In genomic region chr19:9785367-9786331, GRCh38 we compare ENCODE assay signal across 8 cellular contexts. TPM values are rescaled to one million over a fixed set of nuclear protein-coding genes. Genes with fewer than 3 reads are reported as not detected.
DNase-seq lines count a peak whose midpoint lies in the region; ATAC-seq and TF ChIP-seq lines count a peak whose summit lies in the region.

No MANE protein-coding gene starts in this region.

- peak overlapping the region; percentile 78 for H3K27ac ChIP-seq in CD8-positive, alpha-beta memory T cell (ENCODE audit: low read depth, low read length)
- H3K27ac ChIP-seq in HUES6 (ENCODE audit: low read depth, low read length) (peak overlapping the region; percentile 83), OCI-LY3 (ENCODE audit: low read length) (peak overlapping the region; percentile 73)

- peaks cover 0 to 16% (median 2%) of the 10 kb centered on the region in 3 donors for H3K36me3 Mint-ChIP-seq in CD8-positive, alpha-beta memory T cell

- H3K27me3 Mint-ChIP-seq in CD8-positive, alpha-beta memory T cell: no peaks in the 10 kb centered on the region

- DNase-seq in CD8-positive, alpha-beta memory T cell: peak; percentile 89 to 98 (median 95)
- peak; percentile 90 for DNase-seq in activated T-cell treated with anti-CD3 and anti-CD28 coated beads, Interleukin-2, amount 50 U/mL, for 1 hour
- DNase-seq in epithelial cell of proximal tubule (ENCODE audit: low read depth) (peak; percentile 59), mucosa of gallbladder (ENCODE audit: low spot score) (peak; percentile 97)
- peak; percentile 97 for DNase-seq in stimulated activated CD8-positive, alpha-beta memory T cell treated with anti-CD3 and anti-CD28 coated beads, Interleukin-4, amount 100 ng/mL, for 24 hours (ENCODE audit: low read depth)

- no peaks in the 10 kb centered on the region for H3K36me3 ChIP-seq in CD8-positive, alpha-beta memory T cell (ENCODE audit: insufficient read depth, low read length)
- H3K36me3 ChIP-seq in HUES6 (ENCODE audit: control insufficient read depth, insufficient read depth, low read length) (no peaks in the 10 kb centered on the region), OCI-LY3 (replicated peaks; ENCODE audit: low read depth, low read length) (no peaks in the 10 kb centered on the region)

- peak overlapping the region; percentile 78 to 97 (median 85) for H3K4me3 Mint-ChIP-seq in CD8-positive, alpha-beta memory T cell

- H3K4me1 ChIP-seq in CD8-positive, alpha-beta memory T cell (ENCODE audit: insufficient read depth, low read length): peaks cover 16% of the 10 kb centered on the region
- peaks cover 30% of the 10 kb centered on the region for H3K4me1 ChIP-seq in HUES6 (ENCODE audit: control insufficient read depth, insufficient read depth, low read length)
- peaks cover 12% of the 10 kb centered on the region for H3K4me1 ChIP-seq in OCI-LY3 (ENCODE audit: low read length)

- POLR2A ChIA-PET in CD8-positive, alpha-beta memory T cell (lab: Charles Lee): interaction anchor here (0.7 to 0.8 kb wide), 2 partner anchors 50 to 125 kb away, joined by 3 to 7 read pairs; partner anchors contain the start of gene PIN1

- peak; percentile 71 for ATAC-seq in GM21360 (IDR thresholded peaks at IDR 0.05; ENCODE audit: unreplicated experiment)

- H4K20me1 ChIP-seq in OCI-LY3 (ENCODE audit: insufficient read depth, low read length): no peaks in the 10 kb centered on the region

- peak overlapping the region; percentile 90 to 99 (median 98) for H3K27ac Mint-ChIP-seq in CD8-positive, alpha-beta memory T cell

- H3K79me2 ChIP-seq in OCI-LY3 (ENCODE audit: low read length): no peaks in the 10 kb centered on the region

- H2AFZ ChIP-seq in OCI-LY3 (ENCODE audit: low read depth, low read length): peak overlapping the region; percentile 87

- H3K9ac ChIP-seq in HUES6 (ENCODE audit: low read length) (peak overlapping the region; percentile 84), OCI-LY3 (ENCODE audit: low read length) (peak overlapping the region; percentile 86)

- H3K9me3 ChIP-seq in CD8-positive, alpha-beta memory T cell (ENCODE audit: low read length): no peaks in the 10 kb centered on the region
- no peaks in the 10 kb centered on the region for H3K9me3 ChIP-seq in HUES6 (ENCODE audit: control insufficient read depth, insufficient read depth, low read depth, low read length)
- H3K9me3 ChIP-seq in OCI-LY3 (ENCODE audit: insufficient read depth, low read length): no peaks in the 10 kb centered on the region

- H3K4me2 ChIP-seq in OCI-LY3 (ENCODE audit: low read length): peak overlapping the region; percentile 97

- peak overlapping the region; percentile 85 for H3K4me3 ChIP-seq in CD8-positive, alpha-beta memory T cell (ENCODE audit: low read length)
- H3K4me3 ChIP-seq in HUES6 (ENCODE audit: low read depth, low read length) (peak overlapping the region; percentile 78), OCI-LY3 (ENCODE audit: low read length) (peak overlapping the region; percentile 86), epithelial cell of proximal tubule (ENCODE audit: low read depth, low read length) (peak overlapping the region; percentile 84)

- peaks cover 26 to 36% (median 29%) of the 10 kb centered on the region in 3 donors for H3K4me1 Mint-ChIP-seq in CD8-positive, alpha-beta memory T cell

- no peaks in the 10 kb centered on the region for H3K27me3 ChIP-seq in CD8-positive, alpha-beta memory T cell (ENCODE audit: insufficient read depth, low read length, poor library complexity, severe bottlenecking)
- H3K27me3 ChIP-seq in HUES6 (ENCODE audit: control insufficient read depth, insufficient read depth, low read length): no peaks in the 10 kb centered on the region
- no peaks in the 10 kb centered on the region for H3K27me3 ChIP-seq in OCI-LY3 (ENCODE audit: low read depth, low read length)

- TF ChIP-seq CTCF in OCI-LY3 (IDR thresholded peaks at IDR 0.05; ENCODE audit: low read depth, low read length) (no peak), epithelial cell of proximal tubule (conservative IDR thresholded peaks at IDR 0.05; ENCODE audit: low read depth, low read length) (no peak)

- H3K9me3 Mint-ChIP-seq in CD8-positive, alpha-beta memory T cell: no peaks in the 10 kb centered on the region

- CTCF ChIA-PET in CD8-positive, alpha-beta memory T cell (lab: Charles Lee): interaction anchor here (0.7 kb wide), 3 partner anchors 8 to 151 kb away, joined by 3 to 4 read pairs (median 4); no protein-coding TSS in a partner anchor

RNA-seq across cellular contexts. Expression of gene ZNF846, which starts 17.1 kb away (rescaled TPM):
- 1 to 10 TPM; 5.1 to 5.9 TPM for total RNA-seq in CD8-positive, alpha-beta memory T cell
- polyA plus RNA-seq in CD8-positive, alpha-beta memory T cell: 7.5 TPM
- 3.8 and 7.7 TPM in 2 replicates for total RNA-seq in epithelial cell of proximal tubule
- 25.0 TPM for total RNA-seq in mucosa of gallbladder

RNA-seq across cellular contexts. Expression of gene FBXL12, which starts 33.2 kb away (rescaled TPM):
- total RNA-seq in CD8-positive, alpha-beta memory T cell: 10 to 100 TPM; 24.6 to 25.3 TPM
- polyA plus RNA-seq in CD8-positive, alpha-beta memory T cell: 17.2 TPM
- total RNA-seq in epithelial cell of proximal tubule (23.9 and 26.7 TPM in 2 replicates), mucosa of gallbladder (31.9 TPM)

RNA-seq across cellular contexts. Expression of gene UBL5, which starts 42.1 kb away (rescaled TPM):
- 100 to 1,000 TPM; 326 to 340 TPM for total RNA-seq in CD8-positive, alpha-beta memory T cell
- 789 TPM for polyA plus RNA-seq in CD8-positive, alpha-beta memory T cell
- total RNA-seq in epithelial cell of proximal tubule (534 and 748 TPM in 2 replicates), mucosa of gallbladder (283 TPM)

RNA-seq across cellular contexts. Expression of gene PIN1, which starts 49.5 kb away (rescaled TPM):
- 100 to 1,000 TPM; 103 to 110 TPM for total RNA-seq in CD8-positive, alpha-beta memory T cell
- 112 TPM for polyA plus RNA-seq in CD8-positive, alpha-beta memory T cell
- total RNA-seq in epithelial cell of proximal tubule (114 and 195 TPM in 2 replicates), mucosa of gallbladder (90.8 TPM)

Comparison
In these comparisons a context has a peak if more than half of its experiments do, and no peak if none do; other contexts are left out.
1. Peak in every context shown above with its lines: DNase-seq, ATAC-seq, H3K4me3 ChIP-seq and H3K27ac ChIP-seq.